Comparison of ENCODE assay signal across 1 cellular context in genomic region chr18:63422087-63422861, GRCh38.
TF ChIP-seq lines count a peak whose summit lies in the region.

Gene VPS4B (minus strand): TSS chr18:63422476. CDS start chr18:63422259, 217 bp downstream.

TF ChIP-seq in GM23338, 12 proteins besides CTCF, POLR2A, EP300 and RAD21 (continued from another document):
- TF ChIP-seq REST (IDR thresholded peaks at IDR 0.05; ENCODE audit: unreplicated experiment): no peak
- peak; percentile 98 for TF ChIP-seq CREB1 (CRISPR knock-in tag; IDR thresholded peaks at IDR 0.05; ENCODE audit: low read depth)
TF ChIP-seq in GM23338: peak in this region for 3.
